Comparison of ENCODE assay signal across 8 cellular contexts in genomic region chr7:87151002-87151505, GRCh38. TPM values are rescaled to one million over a fixed set of nuclear protein-coding genes. Genes with fewer than 3 reads are reported as not detected.
A peak's percentile ranks its signal among the peaks of the same experiment; 100 is the strongest.
DNase-seq lines count a peak whose midpoint lies in the region; TF ChIP-seq lines count a peak whose summit lies in the region.

No MANE protein-coding gene starts in this region.

- H3K27ac Mint-ChIP-seq in nephron progenitor cell = peak overlapping the region; percentile 100

- no TSS peak for BruUV-seq in mammary epithelial cell (replicated peaks; lab: Mats Ljungman, UMichigan)

- POLR2A ChIA-PET in BJ (lab: Charles Lee) = no interaction called here

- H3K27me3 ChIP-seq in BJ (ENCODE audit: control insufficient read depth, insufficient read depth, low read length) (no peaks in the 10 kb centered on the region), KMS-11 (ENCODE audit: insufficient read depth, low read depth) (no peaks in the 10 kb centered on the region), mammary epithelial cell (ENCODE audit: insufficient read depth, low read length) (no peaks in the 10 kb centered on the region)

- H3K36me3 ChIP-seq in BJ (ENCODE audit: control insufficient read depth, insufficient read depth, low read length) (no peaks in the 10 kb centered on the region), KMS-11 (ENCODE audit: insufficient read depth) (no peaks in the 10 kb centered on the region), mammary epithelial cell (ENCODE audit: insufficient read depth, low read length) (peaks cover 3% of the 10 kb centered on the region)

- DNase-seq in BJ (ENCODE audit: low read depth) (no peak), mammary epithelial cell (no peak), nephron progenitor cell (no peak), NCI-H345 (lab: John Stamatoyannopoulos, UW) (no peak), AG08395 (ENCODE audit: low spot score) (no peak), ureter (ENCODE audit: low spot score) (no peak), SHP77 treated with DMSO at 0.1 percent for 48 hours (lab: John Stamatoyannopoulos, UW) (no peak)

- H3K79me2 ChIP-seq in KMS-11 (ENCODE audit: insufficient read depth, low read depth) = peaks cover 33% of the 10 kb centered on the region
- peaks cover 33% of the 10 kb centered on the region for H3K79me2 ChIP-seq in mammary epithelial cell (ENCODE audit: insufficient read depth, low read length)

- no peak for TF ChIP-seq CTCF in BJ (IDR thresholded peaks at IDR 0.05; ENCODE audit: insufficient read depth, low read depth, low read length)
- no peak for TF ChIP-seq CTCF in KMS-11 (conservative IDR thresholded peaks at IDR 0.05; ENCODE audit: low read depth, low read length)
- no peak for TF ChIP-seq CTCF in mammary epithelial cell (conservative IDR thresholded peaks at IDR 0.05 in 1 of 2, IDR thresholded peaks at IDR 0.05 in 1 of 2; ENCODE audit: extremely low read depth in 1 of 2, insufficient read depth in 1 of 2, low read depth in 1 of 2, low read length in 2 of 2)
- no peak for TF ChIP-seq CTCF in nephron progenitor cell (IDR thresholded peaks at IDR 0.05)

- H4K20me1 ChIP-seq in KMS-11 (ENCODE audit: insufficient read depth) = peaks cover 8% of the 10 kb centered on the region; the same call in 1 of the 2 replicates
- H4K20me1 ChIP-seq in mammary epithelial cell (ENCODE audit: insufficient read depth, low read length) = no peaks in the 10 kb centered on the region

- H3K27ac ChIP-seq in KMS-11 = peak overlapping the region; percentile 88
- peak overlapping the region; percentile 81 for H3K27ac ChIP-seq in mammary epithelial cell (ENCODE audit: insufficient read depth, low read depth, low read length)

- CTCF ChIA-PET in BJ (lab: Yijun Ruan, JAX) (interaction anchor here (1.5 to 4.5 kb wide), 2 partner anchors 224 to 228 kb away, joined by 4 to 62 read pairs; no protein-coding TSS in a partner anchor), mammary epithelial cell (lab: Charles Lee; ENCODE audit: low non-redundant PET) (no interaction called here)

- no peaks in the 10 kb centered on the region for H3K36me3 Mint-ChIP-seq in nephron progenitor cell (ENCODE audit: low read depth)

- dilution Hi-C loops in mammary epithelial cell (cut with HindIII; ENCODE audit: low sequenced_read_pairs) = no loop called here

- no peaks in the 10 kb centered on the region for H3K9me3 Mint-ChIP-seq in nephron progenitor cell

- H3K4me1 ChIP-seq in KMS-11 (ENCODE audit: low read depth, poor library complexity, severe bottlenecking) = peaks cover 38% of the 10 kb centered on the region
- H3K4me1 ChIP-seq in mammary epithelial cell (ENCODE audit: insufficient read depth, low read length) = peaks cover 17% of the 10 kb centered on the region

- H3K27me3 Mint-ChIP-seq in nephron progenitor cell (ENCODE audit: low read depth, poor library complexity) = no peaks in the 10 kb centered on the region

- in situ Hi-C loops in mammary epithelial cell (cut with MboI; ENCODE audit: low sequenced_read_pairs in 2 of 2) = no loop called here

- H3K4me3 Mint-ChIP-seq in nephron progenitor cell = peak overlapping the region; percentile 96

- peak overlapping the region; percentile 58 for H2AFZ ChIP-seq in KMS-11 (ENCODE audit: low read depth)
- H2AFZ ChIP-seq in mammary epithelial cell (ENCODE audit: low read depth, low read length) = peak overlapping the region; percentile 95

- intact Hi-C loops in mammary epithelial cell (cut with micrococcal nuclease) = loop anchor here (5.0 to 10.0 kb wide), 3 partner anchors 94 to 264 kb away; partner anchors contain the start of gene ELAPOR2

- WGBS in mammary epithelial cell (ENCODE audit: low coverage, missing lambda C conversion rate) = 50% methylated on average over 5 of the region's 5 CpGs

- peak overlapping the region; percentile 91; the same call in 1 of the 2 replicates for H3K4me3 ChIP-seq in BJ (ENCODE audit: low read depth, low read length)
- no peak overlapping the region for H3K4me3 ChIP-seq in KMS-11 (IDR thresholded peaks at IDR 0.05; ENCODE audit: insufficient read depth, low read depth, low read length)
- H3K4me3 ChIP-seq in mammary epithelial cell (replicated peaks in 1 of 3; ENCODE audit: insufficient read depth in 1 of 3, low read depth in 2 of 3, low read length in 3 of 3) = peak overlapping the region in 2 of 3 experiments; percentile 58 to 96

- peak overlapping the region; percentile 88 for H3K9ac ChIP-seq in KMS-11
- H3K9ac ChIP-seq in mammary epithelial cell (ENCODE audit: insufficient read depth, low read length) = peak overlapping the region; percentile 79

- H3K9me3 ChIP-seq in mammary epithelial cell (replicated peaks; ENCODE audit: insufficient read depth, low read length) = no peaks in the 10 kb centered on the region

- peaks cover 46% of the 10 kb centered on the region for H3K4me1 Mint-ChIP-seq in nephron progenitor cell

- peak overlapping the region; percentile 62 for H3K4me2 ChIP-seq in KMS-11
- peak overlapping the region; percentile 90 for H3K4me2 ChIP-seq in mammary epithelial cell (ENCODE audit: insufficient read depth, low read depth, low read length)

RNA-seq across cellular contexts. Expression of gene DMTF1, which starts 1.2 kb away (rescaled TPM):
- polyA plus RNA-seq in BJ (2011; rRNA removed) = 61.1 and 88.1 TPM in 2 replicates
- polyA minus RNA-seq in BJ (2011; rRNA and poly(A)+ RNA removed) = 52.3 and 62.0 TPM in 2 replicates
- 10 to 100 TPM; 52.4 to 53.2 TPM for total RNA-seq in mammary epithelial cell
- polyA plus RNA-seq in mammary epithelial cell = 25.1 TPM
- 76.9 TPM for polyA minus RNA-seq in mammary epithelial cell
- 92.4 TPM for total RNA-seq in ureter
